ENCODE assay signal across 9 cellular contexts in genomic region chr6:149320745-149321240, GRCh38. TPM values are rescaled to one million over a fixed set of nuclear protein-coding genes. Genes with fewer than 3 reads are reported as not detected.
A peak's percentile ranks its signal among the peaks of the same experiment; 100 is the strongest.
DNase-seq lines count a peak whose midpoint lies in the region; ATAC-seq, FAIRE-seq and TF ChIP-seq lines count a peak whose summit lies in the region.
"Had no signal": no experiment of that assay in that cellular context is flagged by ENCODE, and none has a peak within 500 bp of the region (broad histone marks: within the 10 kb centered on the region; RNA-seq: fewer than 3 reads in every experiment).

No MANE protein-coding gene starts in this region.

- TF ChIP-seq CTCF in stomach (IDR thresholded peaks at IDR 0.05) = no peak

- DNase-seq in CD4-positive, alpha-beta memory T cell = no peak
- DNase-seq in GM12891 (ENCODE audit: insufficient read length, low spot score) (no peak), stomach (no peak), dermis blood vessel endothelial cell (no peak), CD1c-positive myeloid dendritic cell (ENCODE audit: extremely low spot score) (no peak)
- DNase-seq in activated naive CD8-positive, alpha-beta T cell treated with anti-CD3 and anti-CD28 coated beads for 36 hours = no peak
- DNase-seq in naive thymus-derived CD8-positive, alpha-beta T cell = no peak
- DNase-seq: retina had no signal

- H3K9me3 Mint-ChIP-seq in CD4-positive, alpha-beta memory T cell = no peaks in the 10 kb centered on the region
- no peaks in the 10 kb centered on the region for H3K9me3 Mint-ChIP-seq in activated naive CD8-positive, alpha-beta T cell treated with anti-CD3 and anti-CD28 coated beads for 36 hours
- H3K9me3 Mint-ChIP-seq in naive thymus-derived CD8-positive, alpha-beta T cell = no peaks in the 10 kb centered on the region

- peak overlapping the region; percentile 54 for H3K27ac ChIP-seq in CD4-positive, alpha-beta memory T cell (ENCODE audit: low read depth, low read length)
- peak overlapping the region in 2 of 5 donors; percentile 35 to 50 for H3K27ac ChIP-seq in stomach

- CTCF ChIA-PET in CD4-positive, alpha-beta memory T cell (lab: Charles Lee; ENCODE audit: partially characterized antibody) = no interaction called here

- peak overlapping the region; percentile 49 to 95 (median 90) for H3K27ac Mint-ChIP-seq in CD4-positive, alpha-beta memory T cell
- H3K27ac Mint-ChIP-seq in activated naive CD8-positive, alpha-beta T cell treated with anti-CD3 and anti-CD28 coated beads for 36 hours = peak overlapping the region; percentile 73
- peak overlapping the region in 9 of 10 donors; percentile 1 to 95 (median 65) for H3K27ac Mint-ChIP-seq in naive thymus-derived CD8-positive, alpha-beta T cell

- H3K4me3 Mint-ChIP-seq in CD4-positive, alpha-beta memory T cell = peak overlapping the region; percentile 88 to 97 (median 94)
- peak overlapping the region; percentile 91 for H3K4me3 Mint-ChIP-seq in activated naive CD8-positive, alpha-beta T cell treated with anti-CD3 and anti-CD28 coated beads for 36 hours
- H3K4me3 Mint-ChIP-seq in naive thymus-derived CD8-positive, alpha-beta T cell = peak overlapping the region in 9 of 10 donors; percentile 10 to 96 (median 57)

- H3K4me1 ChIP-seq in CD4-positive, alpha-beta memory T cell (ENCODE audit: insufficient read depth, low read length) = peaks cover 69% of the 10 kb centered on the region
- peaks cover 27 to 80% (median 52%) of the 10 kb centered on the region in 4 donors for H3K4me1 ChIP-seq in stomach

- no peak overlapping the region for H3K4me3 ChIP-seq in CD4-positive, alpha-beta memory T cell (ENCODE audit: low read length in 2 of 2)
- H3K4me3 ChIP-seq in stomach = no peak overlapping the region
- H3K4me3 ChIP-seq: SK-N-MC had no signal

- peaks cover 35 to 72% (median 56%) of the 10 kb centered on the region in 4 donors for H3K4me1 Mint-ChIP-seq in CD4-positive, alpha-beta memory T cell
- peaks cover 47% of the 10 kb centered on the region for H3K4me1 Mint-ChIP-seq in activated naive CD8-positive, alpha-beta T cell treated with anti-CD3 and anti-CD28 coated beads for 36 hours
- peaks cover 17 to 75% (median 63%) of the 10 kb centered on the region in 4 donors for H3K4me1 Mint-ChIP-seq in naive thymus-derived CD8-positive, alpha-beta T cell

- no peak for TF ChIP-seq EP300 in stomach (IDR thresholded peaks at IDR 0.05)

- TF ChIP-seq POLR2A in GM12891 (IDR thresholded peaks at IDR 0.05; ENCODE audit: low read depth, low read length) = no peak
- TF ChIP-seq POLR2A in stomach (IDR thresholded peaks at IDR 0.05) = no peak

- POLR2A ChIA-PET in CD4-positive, alpha-beta memory T cell (lab: Charles Lee; ENCODE audit: partially characterized antibody) = interaction anchor here (0.9 to 2.8 kb wide), 6 partner anchors 13 to 192 kb away, joined by 3 to 9 read pairs (median 3); no protein-coding TSS in a partner anchor
- POLR2A ChIA-PET in naive thymus-derived CD8-positive, alpha-beta T cell (lab: Charles Lee) = interaction anchor here (0.6 to 1.1 kb wide), 2 partner anchors 96 to 193 kb away, joined by 3 to 6 read pairs; no protein-coding TSS in a partner anchor

- peak; percentile 48 for FAIRE-seq in GM12891 (lab: Jason Lieb, UNC)

- H3K36me3 Mint-ChIP-seq in CD4-positive, alpha-beta memory T cell = peaks cover 0 to 18% of the 10 kb centered on the region in 2 donors
- H3K36me3 Mint-ChIP-seq in activated naive CD8-positive, alpha-beta T cell treated with anti-CD3 and anti-CD28 coated beads for 36 hours = peaks cover 29% of the 10 kb centered on the region
- no peaks in the 10 kb centered on the region for H3K36me3 Mint-ChIP-seq in naive thymus-derived CD8-positive, alpha-beta T cell

- no peaks in the 10 kb centered on the region for H3K27me3 ChIP-seq in CD4-positive, alpha-beta memory T cell (ENCODE audit: insufficient read depth, low read length)
- no peaks in the 10 kb centered on the region for H3K27me3 ChIP-seq in stomach

- intact Hi-C loops in CD4-positive, alpha-beta memory T cell (cut with micrococcal nuclease) = loop anchor here (1.0 kb wide), 1 partner anchor 11 kb away; no protein-coding TSS in a partner anchor
- intact Hi-C loops in stomach (cut with DNase I; ENCODE audit: low total_unique reads) = no loop called here

- no peaks in the 10 kb centered on the region for H3K36me3 ChIP-seq in CD4-positive, alpha-beta memory T cell (ENCODE audit: insufficient read depth, low read length)
- no peaks in the 10 kb centered on the region for H3K36me3 ChIP-seq in stomach

- H3K9me3 ChIP-seq in CD4-positive, alpha-beta memory T cell (ENCODE audit: control insufficient read depth in 1 of 2, low read length in 2 of 2) = no peaks in the 10 kb centered on the region
- H3K9me3 ChIP-seq in stomach = no peaks in the 10 kb centered on the region

- ATAC-seq in naive thymus-derived CD8-positive, alpha-beta T cell = no peak

- no peaks in the 10 kb centered on the region for H3K27me3 Mint-ChIP-seq in CD4-positive, alpha-beta memory T cell
- no peaks in the 10 kb centered on the region for H3K27me3 Mint-ChIP-seq in activated naive CD8-positive, alpha-beta T cell treated with anti-CD3 and anti-CD28 coated beads for 36 hours
- no peaks in the 10 kb centered on the region for H3K27me3 Mint-ChIP-seq in naive thymus-derived CD8-positive, alpha-beta T cell

TF ChIP-seq in GM12891, 5 proteins besides CTCF, POLR2A, EP300 and RAD21:
- TF ChIP-seq POLR2AphosphoS5 (IDR thresholded peaks at IDR 0.05; ENCODE audit: low read depth, low read length) (no peak), TAF1 (IDR thresholded peaks at IDR 0.05; ENCODE audit: low read depth, low read length) (no peak), SPI1 (IDR thresholded peaks at IDR 0.05; ENCODE audit: low read depth, low read length) (no peak), POU2F2 (IDR thresholded peaks at IDR 0.05; ENCODE audit: low read depth, low read length) (no peak), PAX5 (IDR thresholded peaks at IDR 0.05; ENCODE audit: insufficient read depth, low read length, severe bottlenecking) (no peak)

RNA-seq across cellular contexts. Expression of gene TAB2, which starts 3.3 kb away (rescaled TPM):
- 100 to 1,000 TPM; 108 to 116 TPM for total RNA-seq in CD4-positive, alpha-beta memory T cell
- polyA plus RNA-seq in CD4-positive, alpha-beta memory T cell = 10 to 100 TPM; 27.0 to 28.9 TPM
- polyA plus RNA-seq in GM12891 (2012; ENCODE audit: low read depth, missing spikeins) = 17.2 TPM
- 10 to 100 TPM; 55.5 to 56.1 TPM for total RNA-seq in activated naive CD8-positive, alpha-beta T cell treated with anti-CD3 and anti-CD28 coated beads for 36 hours
- total RNA-seq in naive thymus-derived CD8-positive, alpha-beta T cell = 100 to 1,000 TPM; 114 to 117 TPM
- polyA plus RNA-seq in naive thymus-derived CD8-positive, alpha-beta T cell = 10 to 100 TPM in 2 of 3 donors, 1 to 10 TPM in 1; 9.5 to 14.1 (median 12.9) TPM
- total RNA-seq in stomach (100 to 1,000 TPM in 2 of 5 donors, 10 to 100 TPM in 3; 15.6 to 119 (median 56.4) TPM), dermis blood vessel endothelial cell (15.0 and 33.6 TPM in 2 replicates)
- polyA plus RNA-seq in stomach = 10 to 100 TPM; 14.1 to 39.1 (median 24.0) TPM
